Comparison of ENCODE assay signal across 12 cellular contexts in the genomic region with DNA sequence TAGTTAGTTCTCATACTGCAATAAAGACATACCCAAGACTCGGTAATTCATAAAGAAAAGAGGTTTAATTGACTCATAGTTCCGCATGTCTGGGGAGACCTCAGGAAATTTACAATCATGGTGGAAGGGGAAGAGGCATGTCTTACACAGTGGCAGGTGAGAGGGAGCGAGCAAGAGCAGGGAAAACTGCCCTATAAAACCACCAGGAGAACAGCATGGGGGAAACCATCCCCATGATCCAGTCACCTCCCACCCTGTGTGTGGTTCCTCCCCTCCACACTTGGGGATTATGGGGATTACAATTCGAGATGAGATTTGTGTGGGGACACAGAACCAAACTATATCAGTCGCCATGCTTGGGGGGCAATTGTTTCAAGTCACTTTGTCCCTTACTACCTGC. TPM values are rescaled to one million over a fixed set of nuclear protein-coding genes. Genes with fewer than 3 reads are reported as not detected.
DNase-seq lines count a peak whose midpoint lies in the region; ATAC-seq and TF ChIP-seq lines count a peak whose summit lies in the region.
"Had no signal": no experiment of that assay in that cellular context is flagged by ENCODE, and none has a peak within 500 bp of the region (broad histone marks: within the 10 kb centered on the region; RNA-seq: fewer than 3 reads in every experiment).

No MANE protein-coding gene starts in this region.

- POLR2A ChIA-PET in CD8-positive, alpha-beta T cell (lab: Charles Lee), result interaction anchor here (1.9 kb wide), 1 partner anchor 30 kb away, joined by 15 read pairs; a partner anchor contains a TSS
- POLR2A ChIA-PET in T-cell (lab: Charles Lee), result no interaction called here

- H3K79me2 ChIP-seq in ACC112 (ENCODE audit: control insufficient read depth, insufficient read depth, low read length, unreplicated experiment), result peaks cover 37% of the 10 kb centered on the region

- H3K27ac ChIP-seq in ACC112 (ENCODE audit: low read depth, low read length) (no peak overlapping the region), testis (no peak overlapping the region)
- H3K27ac ChIP-seq in CD8-positive, alpha-beta T cell (ENCODE audit: low read depth, low read length), result no peak overlapping the region

- peaks cover 22% of the 10 kb centered on the region for H3K4me1 Mint-ChIP-seq in CD8-positive, alpha-beta T cell (ENCODE audit: low read depth)
- peaks cover 29 to 35% (median 30%) of the 10 kb centered on the region in 3 donors for H3K4me1 Mint-ChIP-seq in T-cell
- H3K4me1 Mint-ChIP-seq in mesothelial cell of epicardium, result peaks cover 27% of the 10 kb centered on the region

- H3K27me3 ChIP-seq in ACC112 (ENCODE audit: insufficient read depth, low read length) (no peaks in the 10 kb centered on the region), testis (no peaks in the 10 kb centered on the region)
- no peaks in the 10 kb centered on the region for H3K27me3 ChIP-seq in CD8-positive, alpha-beta T cell (ENCODE audit: insufficient read depth, low read length)

- intact Hi-C loops in CD8-positive, alpha-beta T cell (cut with DNase I, micrococcal nuclease), result loop anchor here (5.0 to 10.0 kb wide), 2 partner anchors 1553 to 1890 kb away; a partner anchor contains a TSS
- intact Hi-C loops in testis (cut with DNase I; ENCODE audit: low total_unique reads), result no loop called here

- TF ChIP-seq CTCF in CD8-positive, alpha-beta T cell (IDR thresholded peaks at IDR 0.05), result no peak
- TF ChIP-seq CTCF in mesothelial cell of epicardium (IDR thresholded peaks at IDR 0.05; ENCODE audit: unreplicated experiment), result no peak
- no peak for TF ChIP-seq CTCF in testis (IDR thresholded peaks at IDR 0.05)

- H3K36me3 ChIP-seq in ACC112 (ENCODE audit: insufficient read depth, low read length), result peaks cover 4% of the 10 kb centered on the region
- no peaks in the 10 kb centered on the region for H3K36me3 ChIP-seq in CD8-positive, alpha-beta T cell (ENCODE audit: insufficient read depth, low read length)
- no peaks in the 10 kb centered on the region for H3K36me3 ChIP-seq in testis (ENCODE audit: low read depth, missing control alignments)
- H3K36me3 ChIP-seq: prostate gland had no signal

- H3K9me3 ChIP-seq in CD8-positive, alpha-beta T cell (ENCODE audit: low read length), result no peaks in the 10 kb centered on the region
- no peaks in the 10 kb centered on the region for H3K9me3 ChIP-seq in testis
- H3K9me3 ChIP-seq: prostate gland had no signal

- H3K36me3 Mint-ChIP-seq in CD8-positive, alpha-beta T cell, result peaks cover 14% of the 10 kb centered on the region
- peaks cover 4% of the 10 kb centered on the region for H3K36me3 Mint-ChIP-seq in T-cell
- peaks cover 6% of the 10 kb centered on the region for H3K36me3 Mint-ChIP-seq in mesothelial cell of epicardium

- CTCF ChIA-PET in CD8-positive, alpha-beta T cell (lab: Charles Lee), result no interaction called here
- CTCF ChIA-PET in T-cell (lab: Charles Lee), result interaction anchor here in 1 of 2 donors (1.4 kb wide), 1 partner anchor 31 kb away, joined by 4 read pairs; no protein-coding TSS in a partner anchor

- 86 to 88% methylated on average over 5 of the region's 5 CpGs for WGBS in testis, 2 donors

- H3K27me3 Mint-ChIP-seq in CD8-positive, alpha-beta T cell (ENCODE audit: low read depth), result no peaks in the 10 kb centered on the region
- H3K27me3 Mint-ChIP-seq in T-cell (no peaks in the 10 kb centered on the region), mesothelial cell of epicardium (ENCODE audit: low read depth) (no peaks in the 10 kb centered on the region)

- H3K27ac Mint-ChIP-seq in CD8-positive, alpha-beta T cell, result peak overlapping the region; percentile 30
- H3K27ac Mint-ChIP-seq in T-cell, result peak overlapping the region; percentile 40 to 59
- peak overlapping the region; percentile 37 for H3K27ac Mint-ChIP-seq in mesothelial cell of epicardium

- no peak for DNase-seq in CD8-positive, alpha-beta T cell
- DNase-seq in T-cell (no peak), mesothelial cell of epicardium (ENCODE audit: low spot score in 2 of 2, unreplicated experiment in 2 of 2) (no peak), dermis blood vessel endothelial cell (no peak), cerebellum (ENCODE audit: low spot score) (no peak), SKM-1 treated with dmso at 0.1 percent for 144 hours (lab: John Stamatoyannopoulos, UW; ENCODE audit: unreplicated experiment) (no peak), testis (no peak)
- DNase-seq: activated CD4-positive, alpha-beta T cell treated with anti-CD3 and anti-CD28 coated beads for 48 hours; NCI-H1930; NCI-H526 treated with DMSO at 0.1 percent for 48 hours had no signal

- TF ChIP-seq POLR2A in testis (IDR thresholded peaks at IDR 0.05), result no peak

- H3K4me3 Mint-ChIP-seq in CD8-positive, alpha-beta T cell, result peak overlapping the region; percentile 45
- H3K4me3 Mint-ChIP-seq in T-cell (peak overlapping the region; percentile 37 to 84 (median 60)), mesothelial cell of epicardium (peak overlapping the region; percentile 50)

- H3K4me3 ChIP-seq in ACC112 (ENCODE audit: low read depth, low read length) (no peak overlapping the region), testis (no peak overlapping the region)
- no peak overlapping the region for H3K4me3 ChIP-seq in CD8-positive, alpha-beta T cell (ENCODE audit: low read depth, low read length)

- no peaks in the 10 kb centered on the region for H3K9me3 Mint-ChIP-seq in CD8-positive, alpha-beta T cell
- H3K9me3 Mint-ChIP-seq in T-cell, result no peaks in the 10 kb centered on the region
- H3K9me3 Mint-ChIP-seq in mesothelial cell of epicardium, result peaks cover 4% of the 10 kb centered on the region

- H3K4me1 ChIP-seq in ACC112 (ENCODE audit: control insufficient read depth, insufficient read depth, low read length, unreplicated experiment) (peaks cover 8% of the 10 kb centered on the region), testis (no peaks in the 10 kb centered on the region)
- H3K4me1 ChIP-seq in CD8-positive, alpha-beta T cell (ENCODE audit: insufficient read depth, low read length), result peaks cover 15% of the 10 kb centered on the region
- H3K4me1 ChIP-seq: prostate gland had no signal

- no peak for ATAC-seq in CD8-positive, alpha-beta T cell
- no peak for ATAC-seq in T-cell (replicated peaks in 1 of 4)

- H2AFZ ChIP-seq in ACC112 (ENCODE audit: low read length, unreplicated experiment), result peak overlapping the region; percentile 56

RNA-seq across cellular contexts. Expression of a gene that starts 1.1 kb away (rescaled TPM):
- 100 to 1,000 TPM; 150 to 170 TPM for total RNA-seq in CD8-positive, alpha-beta T cell
- total RNA-seq in T-cell, result 100 to 1,000 TPM in 1 of 5 donors, 10 to 100 TPM in 4; 84.3 to 118 (median 91.0) TPM
- total RNA-seq in mesothelial cell of epicardium, result 120 to 124 TPM (median 123 TPM) in 3 replicates
- 75.2 and 113 TPM in 2 replicates for total RNA-seq in dermis blood vessel endothelial cell
- 73.9 TPM for total RNA-seq in cerebellum
- total RNA-seq in testis, result 10 to 100 TPM; 56.5 to 67.2 TPM
- polyA plus RNA-seq in testis (ENCODE audit: insufficient read depth, low read depth, low replicate concordance), result 18.0 TPM

RNA-seq across cellular contexts. Expression of a gene that starts 27.1 kb away (rescaled TPM):
- 10 to 100 TPM; 13.7 to 15.8 TPM for total RNA-seq in CD8-positive, alpha-beta T cell
- total RNA-seq in T-cell (10 to 100 TPM; 27.3 to 45.8 (median 41.0) TPM), mesothelial cell of epicardium (44.0 to 47.0 TPM (median 45.4 TPM) in 3 replicates), dermis blood vessel endothelial cell (37.4 and 41.9 TPM in 2 replicates), cerebellum (31.8 TPM), testis (10 to 100 TPM; 35.8 to 48.2 TPM)
- polyA plus RNA-seq in testis (ENCODE audit: insufficient read depth, low read depth, low replicate concordance), result 40.2 TPM

RNA-seq across cellular contexts. Expression of a gene that starts 29.7 kb away (rescaled TPM):
- total RNA-seq in CD8-positive, alpha-beta T cell, result 10 to 100 TPM; 23.2 to 24.4 TPM
- total RNA-seq in T-cell (10 to 100 TPM; 28.6 to 49.9 (median 31.3) TPM), mesothelial cell of epicardium (44.9 to 47.7 TPM (median 47.3 TPM) in 3 replicates), dermis blood vessel endothelial cell (60.6 and 72.8 TPM in 2 replicates), cerebellum (130 TPM), testis (100 to 1,000 TPM; 122 to 132 TPM)
- 24.3 TPM for polyA plus RNA-seq in testis (ENCODE audit: insufficient read depth, low read depth, low replicate concordance)
